In genomic region chr5:141865406-141865805, GRCh38 we compare ENCODE assay signal across 23 cellular contexts. TPM values are rescaled to one million over a fixed set of nuclear protein-coding genes. Genes with fewer than 3 reads are reported as not detected.
DNase-seq lines count a peak whose midpoint lies in the region; ATAC-seq and TF ChIP-seq lines count a peak whose summit lies in the region.
"Had no signal": no experiment of that assay in that cellular context is flagged by ENCODE, and none has a peak within 500 bp of the region (broad histone marks: within the 10 kb centered on the region; RNA-seq: fewer than 3 reads in every experiment).

No MANE protein-coding gene starts in this region.

- no peak for DNase-seq in epithelial cell of prostate (ENCODE audit: low read depth, low spot score)
- DNase-seq in posterior vena cava (ENCODE audit: low spot score): peak; percentile 3
- no peak for DNase-seq in AML-193 (lab: John Stamatoyannopoulos, UW)
- DNase-seq in foreskin keratinocyte: no peak
- no peak for DNase-seq in cerebellum (ENCODE audit: low spot score)
- no peak for DNase-seq in HT-29 (ENCODE audit: low spot score)
- DNase-seq: activated CD4-positive, alpha-beta T cell treated with anti-CD3 and anti-CD28 coated beads for 1 hour; activated CD8-positive, alpha-beta memory T cell treated with anti-CD3 and anti-CD28 coated beads for 24 hours; activated naive CD4-positive, alpha-beta T cell; activated T-cell treated with anti-CD3 and anti-CD28 coated beads, Interleukin-2, amount 50 U/mL, for 1 hour; adrenal gland; BE2C; DMS79; erythroblast; NCI-H1092; NCI-H187 treated with DMSO at 0.1 percent for 48 hours; nephron progenitor cell; stimulated activated naive CD8-positive, alpha-beta T cell treated with anti-CD3 and anti-CD28 coated beads, Interleukin-15, amount 100 ng/mL, for 72 hours had no signal

- intact Hi-C loops in posterior vena cava (cut with DNase I): no loop called here

- TF ChIP-seq CTCF in C4-2B (conservative IDR thresholded peaks at IDR 0.05) (no peak), VCaP (conservative IDR thresholded peaks at IDR 0.05) (no peak), foreskin keratinocyte (conservative IDR thresholded peaks at IDR 0.05) (no peak)

- H3K27me3 ChIP-seq in foreskin keratinocyte: no peaks in the 10 kb centered on the region
- H3K27me3 ChIP-seq: adrenal gland, BE2C, cardiac muscle cell had no signal

- H3K4me1 ChIP-seq in foreskin keratinocyte: no peaks in the 10 kb centered on the region
- H3K4me1 ChIP-seq: adrenal gland, BE2C had no signal

- H3K27ac ChIP-seq in C4-2B (peak overlapping the region; percentile 65), VCaP (peak overlapping the region; percentile 83), epithelial cell of prostate (peak overlapping the region; percentile 86), foreskin keratinocyte (no peak overlapping the region)
- H3K27ac ChIP-seq: adrenal gland, cardiac muscle cell, HL-60, SK-N-MC had no signal

- no peak for ATAC-seq in foreskin keratinocyte
- ATAC-seq: stimulated activated naive CD8-positive, alpha-beta T cell treated with anti-CD3 and anti-CD28 coated beads, Interleukin-15, amount 100 ng/mL, for 72 hours had no signal

RNA-seq across cellular contexts. Expression of gene PCDH1, which starts 12.8 kb away (rescaled TPM):
- total RNA-seq in posterior vena cava (10 to 100 TPM; 30.2 to 36.7 TPM), foreskin keratinocyte (2.2 and 12.1 TPM in 2 replicates), cerebellum (27.4 TPM)
- polyA plus RNA-seq in foreskin keratinocyte: 1.2 and 7.0 TPM in 2 replicates
- total RNA-seq in HT-29 (2014; rRNA removed; shearing (Covaris generic)): 108 and 131 TPM in 2 replicates

RNA-seq across cellular contexts. Expression of gene DELE1, which starts 58.3 kb away (rescaled TPM):
- total RNA-seq in posterior vena cava: 10 to 100 TPM; 46.4 to 49.6 TPM
- 39.2 and 44.1 TPM in 2 replicates for total RNA-seq in foreskin keratinocyte
- polyA plus RNA-seq in foreskin keratinocyte: 26.3 and 30.0 TPM in 2 replicates
- 50.6 TPM for total RNA-seq in cerebellum
- total RNA-seq in HT-29 (2014; rRNA removed; shearing (Covaris generic)): 78.2 and 84.7 TPM in 2 replicates
